34 cellular contexts compared by ENCODE assay signal in the genomic region with DNA sequence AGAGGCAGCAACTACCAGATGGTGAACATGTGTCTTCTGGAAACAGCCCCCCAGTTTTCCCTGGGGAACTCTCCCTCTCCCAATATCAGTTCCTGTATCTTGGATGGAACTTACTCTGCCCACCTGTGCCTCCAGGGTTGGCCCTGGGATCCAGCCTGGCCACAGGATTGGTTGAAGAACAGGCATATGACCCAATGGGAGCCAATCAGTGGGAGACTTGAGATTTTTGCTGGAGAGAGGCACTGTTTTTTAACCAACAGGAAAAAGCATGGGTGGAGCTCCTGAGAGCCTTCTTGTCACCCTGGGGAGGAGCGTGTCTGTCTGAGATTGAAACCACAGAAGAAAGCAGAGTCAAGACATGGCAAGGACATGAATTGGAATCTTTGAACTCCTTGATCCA. TPM values are rescaled to one million over a fixed set of nuclear protein-coding genes. Genes with fewer than 3 reads are reported as not detected.
DNase-seq lines count a peak whose midpoint lies in the region; ATAC-seq, FAIRE-seq and TF ChIP-seq lines count a peak whose summit lies in the region.
"Had no signal": no experiment of that assay in that cellular context is flagged by ENCODE, and none has a peak within 500 bp of the region (broad histone marks: within the 10 kb centered on the region; RNA-seq: fewer than 3 reads in every experiment).

No MANE protein-coding gene starts in this region.

- no peaks in the 10 kb centered on the region for H3K9me1 ChIP-seq in K562 (ENCODE audit: control insufficient read depth, insufficient read depth, low read length)

- H3K9me3 ChIP-seq in A549 (no peaks in the 10 kb centered on the region), K562 (replicated peaks; ENCODE audit: control insufficient read depth, insufficient read depth, low read depth, low read length) (no peaks in the 10 kb centered on the region; the same call in 1 of the 2 replicates), tibial nerve (no peaks in the 10 kb centered on the region), trophoblast cell (ENCODE audit: insufficient read depth, low read depth, low read length) (peaks cover 1% of the 10 kb centered on the region)
- H3K9me3 ChIP-seq: esophagus muscularis mucosa, mucosa of descending colon, testis, vagina had no signal

- no peak for FAIRE-seq in A549 (lab: Jason Lieb, UNC)
- FAIRE-seq in K562 (lab: Jason Lieb, UNC): no peak
- FAIRE-seq: bronchial epithelial cell, HTR-8/SVneo, keratinocyte, TTC549 had no signal

- POLR2A ChIA-PET in A549 (lab: Yijun Ruan, JAX): no interaction called here
- POLR2A ChIA-PET in K562 (lab: Yijun Ruan, JAX): interaction anchor here (0.6 to 1.3 kb wide), 3 partner anchors 10 to 112 kb away, joined by 3 to 6 read pairs (median 4); a partner anchor contains a TSS

- no peak overlapping the region for H2BK12ac ChIP-seq in trophoblast cell (ENCODE audit: low read length)

- H3K4ac ChIP-seq in trophoblast cell (ENCODE audit: low read depth, low read length): no peak overlapping the region

- H3K79me1 ChIP-seq in trophoblast cell (ENCODE audit: low read length): no peaks in the 10 kb centered on the region

- DNase-seq in A549 (ENCODE audit: low read depth in 1 of 2, low spot score in 1 of 2) (peak in 1 of 2 experiments; percentile 36), GM12865 (ENCODE audit: low read depth) (peak; percentile 16), NAMALWA (ENCODE audit: low spot score) (peak; percentile 36), K562 (ENCODE audit: extremely low read depth in 1 of 4, low spot score in 3 of 4) (peak in 1 of 4 experiments; percentile 14), cerebellar cortex (ENCODE audit: low spot score) (no peak), tibial nerve (ENCODE audit: low spot score in 2 of 2) (no peak), trophoblast cell (no peak), Ammon's horn (ENCODE audit: low spot score) (no peak)
- DNase-seq: activated CD4-positive, CD25-positive, alpha-beta regulatory T cell treated with anti-CD3 and anti-CD28 coated beads, Interleukin-2, amount 50 U/mL, for 72 hours; activated CD8-positive, alpha-beta memory T cell treated with anti-CD3 and anti-CD28 coated beads for 24 hours; activated T-cell treated with anti-CD3 and anti-CD28 coated beads, Interleukin-2, amount 50 U/mL, for 4 hours; Kasumi-1; mucosa of descending colon; NCI-H1048; NCI-H187 treated with DMSO at 0.1 percent for 48 hours; NCI-H345; NK-92 treated with Interleukin-12 subunit alpha and Interleukin-12 subunit beta, amount 100 ng/mL, for 24 hours; PC-9; right cardiac atrium; SHP77 treated with DMSO at 0.1 percent for 48 hours; stimulated activated CD4-positive, alpha-beta T cell treated with anti-CD3 and anti-CD28 coated beads, Interleukin-12 subunit alpha, Interleukin-12 subunit beta, amount 100 ng/mL, for 4 hours; stimulated activated CD4-positive, alpha-beta T cell treated with anti-CD3 and anti-CD28 coated beads, Interleukin-4, amount 100 ng/mL, for 4 hours; stimulated activated naive CD4-positive, alpha-beta T cell; T-helper 1 cell; testis had no signal

- no peak overlapping the region for H3K18ac ChIP-seq in trophoblast cell (ENCODE audit: low read length)

- H3K36me3 ChIP-seq in K562 (ENCODE audit: control insufficient read depth, insufficient read depth, low read length): no peaks in the 10 kb centered on the region
- no peaks in the 10 kb centered on the region for H3K36me3 ChIP-seq in tibial nerve
- no peaks in the 10 kb centered on the region for H3K36me3 ChIP-seq in trophoblast cell (ENCODE audit: control insufficient read depth in 1 of 2, insufficient read depth in 2 of 2, low read length in 2 of 2)
- H3K36me3 ChIP-seq: esophagus muscularis mucosa, vagina had no signal

- ATAC-seq in A549 (peak; percentile 26 to 55; a peak in 3 of 6 replicates), K562 (peak; percentile 47; the same call in 1 of the 3 replicates)
- ATAC-seq: activated T-cell treated with anti-CD3 and anti-CD28 coated beads, Interleukin-2, amount 50 U/mL, for 4 hours; mucosa of descending colon; right cardiac atrium had no signal

- H2AFZ ChIP-seq in K562 (ENCODE audit: low read depth, low read length) (no peak overlapping the region), trophoblast cell (ENCODE audit: insufficient read depth, low read length, poor library complexity) (no peak overlapping the region)
- H2AFZ ChIP-seq: PC-9 had no signal

- TF ChIP-seq RAD21 in A549 (conservative IDR thresholded peaks at IDR 0.05 in 1 of 2, IDR thresholded peaks at IDR 0.05 in 1 of 2): no peak
- TF ChIP-seq RAD21 in K562 (CRISPR knock-in tag; conservative IDR thresholded peaks at IDR 0.05 in 1 of 2, IDR thresholded peaks at IDR 0.05 in 1 of 2): no peak

- H3K9ac ChIP-seq in K562 (ENCODE audit: insufficient read depth in 1 of 2, low read depth in 2 of 2, low read length in 2 of 2) (no peak overlapping the region), trophoblast cell (ENCODE audit: low read length) (no peak overlapping the region)

- TF ChIP-seq POLR2A in A549 (IDR thresholded peaks at IDR 0.05; ENCODE audit: low read length): no peak
- TF ChIP-seq POLR2A in K562 (conservative IDR thresholded peaks at IDR 0.05): no peak
- no peak for TF ChIP-seq POLR2A in tibial nerve (IDR thresholded peaks at IDR 0.05)

- H2BK5ac ChIP-seq in trophoblast cell (ENCODE audit: low read depth, low read length, poor library complexity): no peak overlapping the region

- intact Hi-C loops in K562 (cut with micrococcal nuclease): no loop called here

- H4K12ac ChIP-seq in trophoblast cell (ENCODE audit: low read depth, low read length): no peak overlapping the region

- H3K79me2 ChIP-seq in K562 (ENCODE audit: control insufficient read depth, insufficient read depth, low read length): no peaks in the 10 kb centered on the region
- no peaks in the 10 kb centered on the region for H3K79me2 ChIP-seq in trophoblast cell (ENCODE audit: control insufficient read depth, insufficient read depth, low read length, poor library complexity)

- no TSS peak for BruUV-seq in K562 (replicated peaks; lab: Mats Ljungman, UMichigan)

- H3K27ac ChIP-seq in A549 (no peak overlapping the region), K562 (ENCODE audit: extremely low read depth, low read depth, low read length) (no peak overlapping the region), tibial nerve (no peak overlapping the region), trophoblast cell (ENCODE audit: low read depth, low read length) (no peak overlapping the region)
- H3K27ac ChIP-seq: C4-2B, coronary artery, esophagus muscularis mucosa, PC-9, testis, vagina had no signal

- no peak overlapping the region for H2BK120ac ChIP-seq in trophoblast cell (ENCODE audit: insufficient read depth, low read length, poor library complexity)

- H3K27me3 ChIP-seq in K562 (ENCODE audit: control insufficient read depth in 2 of 2, insufficient read depth in 2 of 2, low read length in 2 of 2) (peaks cover 0 to 13% of the 10 kb centered on the region in 2 experiments; a peak in 3 of 5 replicates), tibial nerve (no peaks in the 10 kb centered on the region), trophoblast cell (ENCODE audit: insufficient read depth, low read length) (no peaks in the 10 kb centered on the region)
- H3K27me3 ChIP-seq: testis, vagina had no signal

- no peak overlapping the region for H3K14ac ChIP-seq in trophoblast cell (ENCODE audit: low read length)

- H3K4me3 ChIP-seq in A549: no peak overlapping the region
- H3K4me3 ChIP-seq in GM12865 (ENCODE audit: low read depth, low read length): no peak overlapping the region
- no peak overlapping the region for H3K4me3 ChIP-seq in K562
- no peak overlapping the region for H3K4me3 ChIP-seq in tibial nerve
- no peak overlapping the region for H3K4me3 ChIP-seq in trophoblast cell (ENCODE audit: low read depth, low read length)
- H3K4me3 ChIP-seq: coronary artery, esophagus muscularis mucosa, mucosa of descending colon, PC-9, testis, vagina had no signal

- no peaks in the 10 kb centered on the region for H4K20me1 ChIP-seq in K562 (replicated peaks; ENCODE audit: control insufficient read depth, insufficient read depth, low read length)

- no peak overlapping the region for H3K23ac ChIP-seq in trophoblast cell (ENCODE audit: low read length)

- WGBS in A549 (ENCODE audit: missing lambda C conversion rate): 35% methylated on average over 1 of the region's 1 CpG
- WGBS in K562 (ENCODE audit: insufficient coverage, low coverage, missing lambda C conversion rate): 0% methylated on average over 1 of the region's 1 CpG
- 69 to 89% methylated on average over 1 of the region's 1 CpG for whole genome bisulfite sequencing in tibial nerve, 2 donors
- no CpG with 5 or more reads among the region's 1 CpG for WGBS in trophoblast cell (ENCODE audit: extremely low coverage, insufficient coverage, insufficient read length)

- H2AK5ac ChIP-seq in trophoblast cell (ENCODE audit: low read length): no peak overlapping the region

- H3K4me2 ChIP-seq in A549 (no peak overlapping the region), K562 (ENCODE audit: insufficient read depth, low read length) (no peak overlapping the region), trophoblast cell (ENCODE audit: low read length) (no peak overlapping the region)
- H3K4me2 ChIP-seq: PC-9 had no signal

- TF ChIP-seq EP300 in A549 (IDR thresholded peaks at IDR 0.05): no peak
- TF ChIP-seq EP300 in K562 (IDR thresholded peaks at IDR 0.05; ENCODE audit: low read length): no peak
- TF ChIP-seq EP300 in tibial nerve (IDR thresholded peaks at IDR 0.05): no peak

- no peak overlapping the region for H4K91ac ChIP-seq in trophoblast cell (ENCODE audit: low read depth, low read length)

- in situ Hi-C loops in K562 (cut with MboI): no loop called here

- H3K4me1 ChIP-seq in A549 (no peaks in the 10 kb centered on the region), K562 (replicated peaks in 1 of 2; ENCODE audit: control insufficient read depth in 2 of 2, insufficient read depth in 2 of 2, low read length in 2 of 2) (no peaks in the 10 kb centered on the region; a peak in 1 of 5 replicates), tibial nerve (no peaks in the 10 kb centered on the region), trophoblast cell (ENCODE audit: control insufficient read depth in 1 of 2, insufficient read depth in 2 of 2, low read length in 2 of 2) (no peaks in the 10 kb centered on the region)
- H3K4me1 ChIP-seq: esophagus muscularis mucosa, testis, vagina had no signal

- TF ChIP-seq CTCF in A549 (IDR thresholded peaks at IDR 0.05) (no peak), GM12865 (IDR thresholded peaks at IDR 0.05; ENCODE audit: insufficient read depth, low read depth, low read length, missing control alignments) (no peak), K562 (IDR thresholded peaks at IDR 0.05 in 2 of 3, conservative IDR thresholded peaks at IDR 0.05 in 1 of 3; ENCODE audit: insufficient read depth in 2 of 3, low read depth in 1 of 3, low read length in 3 of 3) (no peak), tibial nerve (IDR thresholded peaks at IDR 0.05) (no peak)

- CTCF ChIA-PET in A549 (lab: Yijun Ruan, JAX) (interaction anchor here (1.0 to 2.6 kb wide), 5 partner anchors 11 to 49 kb away, joined by 3 to 11 read pairs (median 3); no protein-coding TSS in a partner anchor), K562 (lab: Yijun Ruan, JAX; ENCODE audit: low intra/inter-chr PET ratio) (no interaction called here)

- H4K8ac ChIP-seq in trophoblast cell (ENCODE audit: low read depth, low read length): no peak overlapping the region

RNA-seq across cellular contexts. Expression of a gene that starts 33.6 kb away (rescaled TPM):
- 948 and 1,287 TPM in 2 replicates for polyA plus RNA-seq in A549 (2011; rRNA removed)
- 2,005 and 2,029 TPM in 2 replicates for polyA plus RNA-seq in A549 (2012; cell fraction: cytosol; rRNA removed)
- polyA plus RNA-seq in A549 (2012; cell fraction: nucleus; rRNA removed): 3,876 and 3,914 TPM in 2 replicates
- 709 to 768 TPM (median 759 TPM) in 3 replicates for polyA plus RNA-seq in A549 (2017; fragmentation: RNase III; extraction: RNeasy Plus Mini Kit Qiagen cat#74134 plus additional on column Dnase treatment)
- polyA minus RNA-seq in A549 (2011; rRNA and poly(A)+ RNA removed): 209 and 257 TPM in 2 replicates
- 82.0 and 133 TPM in 2 replicates for total RNA-seq in K562 (2011; cell fraction: chromatin; rRNA removed; ENCODE audit: low replicate concordance)
- total RNA-seq in K562 (2011; cell fraction: nucleolus; rRNA removed): 297 and 320 TPM in 2 replicates
- total RNA-seq in K562 (2011; cell fraction: nucleoplasm; rRNA removed): 251 and 255 TPM in 2 replicates
- total RNA-seq in K562 (2014; rRNA removed): 931 and 1,004 TPM in 2 replicates
- 412 and 414 TPM in 2 replicates for total RNA-seq in K562 (2014; rRNA removed; fragmentation: Illumina TruSeq; extraction: Trizol)
- 602 and 624 TPM in 2 replicates for total RNA-seq in K562 (2015; rRNA removed; fragmentation: Illumina TruSeq; extraction: Trizol)
- 597 and 695 TPM in 2 replicates for total RNA-seq in K562 (2021)
- polyA plus RNA-seq in K562 (2011; rRNA removed): 767 and 895 TPM in 2 replicates
- polyA plus RNA-seq in K562 (2011; cell fraction: cytosol; rRNA removed): 2,103 and 2,986 TPM in 2 replicates
- 1,412 and 1,636 TPM in 2 replicates for polyA plus RNA-seq in K562 (2011; cell fraction: nucleus; rRNA removed)
- polyA plus RNA-seq in K562 (2012): 684 and 920 TPM in 2 replicates
- 978 and 1,143 TPM in 2 replicates for polyA plus RNA-seq in K562 (2014; fragmentation: Illumina TruSeq; extraction: Trizol)
- 1,000 to 10,000 TPM; 3,092 to 4,142 TPM for polyA plus RNA-seq in K562 (2014; fragmentation: Nextera tagmentation; extraction: Ambion mirVana)
- polyA plus RNA-seq in K562 (2014; rRNA removed): 1,391 and 1,423 TPM in 2 replicates
- 235 and 279 TPM in 2 replicates for polyA minus RNA-seq in K562 (2011; rRNA and poly(A)+ RNA removed)
- 175 and 210 TPM in 2 replicates for polyA minus RNA-seq in K562 (2011; cell fraction: cytosol; rRNA and poly(A)+ RNA removed)
- polyA minus RNA-seq in K562 (2011; cell fraction: nucleus; rRNA and poly(A)+ RNA removed): 147 and 169 TPM in 2 replicates
- 100 to 1,000 TPM; 458 to 661 (median 570) TPM for total RNA-seq in tibial nerve
- 832 and 878 TPM in 2 replicates for polyA plus RNA-seq in trophoblast cell (2013)

RNA-seq across cellular contexts. Expression of a gene that starts 35.3 kb away (rescaled TPM):
- polyA plus RNA-seq in A549 (2011; rRNA removed): 0.44 and 0.72 TPM in 2 replicates
- polyA plus RNA-seq in A549 (2012; cell fraction: cytosol; rRNA removed): 1.0 TPM in 2 replicates
- polyA plus RNA-seq in A549 (2012; cell fraction: nucleus; rRNA removed): 1.4 and 2.4 TPM in 2 replicates
- polyA plus RNA-seq in A549 (2017; fragmentation: RNase III; extraction: RNeasy Plus Mini Kit Qiagen cat#74134 plus additional on column Dnase treatment): 1.0 to 1.9 TPM (median 1.4 TPM) in 3 replicates
- polyA minus RNA-seq in A549 (2011; rRNA and poly(A)+ RNA removed): 0.91 and 1.8 TPM in 2 replicates
- total RNA-seq in K562 (2011; cell fraction: chromatin; rRNA removed; ENCODE audit: low replicate concordance): not detected in 2 replicates
- not detected in 2 replicates for total RNA-seq in K562 (2011; cell fraction: nucleolus; rRNA removed)
- total RNA-seq in K562 (2011; cell fraction: nucleoplasm; rRNA removed): not detected in 2 replicates
- not detected in 2 replicates for total RNA-seq in K562 (2014; rRNA removed)
- not detected in 2 replicates for total RNA-seq in K562 (2014; rRNA removed; fragmentation: Illumina TruSeq; extraction: Trizol)
- not detected in 2 replicates for total RNA-seq in K562 (2015; rRNA removed; fragmentation: Illumina TruSeq; extraction: Trizol)
- total RNA-seq in K562 (2021): 0.16 TPM in 2 replicates
- polyA plus RNA-seq in K562 (2011; rRNA removed): 0.04 TPM in 1 of 2 replicates, not detected in the other
- 0.03 TPM in 1 of 2 replicates, not detected in the other for polyA plus RNA-seq in K562 (2011; cell fraction: cytosol; rRNA removed)
- polyA plus RNA-seq in K562 (2011; cell fraction: nucleus; rRNA removed): 0.04 and 0.06 TPM in 2 replicates
- 0.04 TPM in 1 of 2 replicates, not detected in the other for polyA plus RNA-seq in K562 (2012)
- polyA plus RNA-seq in K562 (2014; fragmentation: Illumina TruSeq; extraction: Trizol): not detected in 2 replicates
- polyA plus RNA-seq in K562 (2014; fragmentation: Nextera tagmentation; extraction: Ambion mirVana): not detected
- polyA plus RNA-seq in K562 (2014; rRNA removed): not detected in 2 replicates
- 0.33 TPM in 1 of 2 replicates, not detected in the other for polyA minus RNA-seq in K562 (2011; rRNA and poly(A)+ RNA removed)
- not detected in 2 replicates for polyA minus RNA-seq in K562 (2011; cell fraction: cytosol; rRNA and poly(A)+ RNA removed)
- not detected in 2 replicates for polyA minus RNA-seq in K562 (2011; cell fraction: nucleus; rRNA and poly(A)+ RNA removed)
- 1 to 10 TPM in 1 of 4 donors, under 1 TPM in 2, not detected in 1; 0.22 to 1.2 (median 0.59) TPM for total RNA-seq in tibial nerve
- polyA plus RNA-seq in trophoblast cell (2013): 6.1 and 6.8 TPM in 2 replicates
- total RNA-seq: bronchial epithelial cell had no signal
- polyA plus RNA-seq: AG04450, keratinocyte had no signal

RNA-seq across cellular contexts. Expression of a gene that starts 41.9 kb away (rescaled TPM):
- polyA plus RNA-seq in A549 (2011; rRNA removed) (97.9 and 114 TPM in 2 replicates), A549 (2017; fragmentation: RNase III; extraction: RNeasy Plus Mini Kit Qiagen cat#74134 plus additional on column Dnase treatment) (70.9 to 81.9 TPM (median 72.3 TPM) in 3 replicates), K562 (2011; rRNA removed) (53.5 and 85.7 TPM in 2 replicates), K562 (2014; fragmentation: Illumina TruSeq; extraction: Trizol) (59.8 and 64.9 TPM in 2 replicates), K562 (2014; fragmentation: Nextera tagmentation; extraction: Ambion mirVana) (100 to 1,000 TPM; 354 TPM), K562 (2014; rRNA removed) (60.6 and 73.3 TPM in 2 replicates)
- 24.2 and 27.2 TPM in 2 replicates for polyA plus RNA-seq in A549 (2012; cell fraction: cytosol; rRNA removed)
- polyA plus RNA-seq in A549 (2012; cell fraction: nucleus; rRNA removed): 6.6 and 9.9 TPM in 2 replicates
- polyA minus RNA-seq in A549 (2011; rRNA and poly(A)+ RNA removed): 11.1 and 12.6 TPM in 2 replicates
- 11.4 and 14.2 TPM in 2 replicates for total RNA-seq in K562 (2011; cell fraction: chromatin; rRNA removed; ENCODE audit: low replicate concordance)
- total RNA-seq in K562 (2011; cell fraction: nucleolus; rRNA removed): 14.3 and 14.8 TPM in 2 replicates
- total RNA-seq in K562 (2011; cell fraction: nucleoplasm; rRNA removed): 17.2 and 23.1 TPM in 2 replicates
- total RNA-seq in K562 (2014; rRNA removed) (37.3 and 38.8 TPM in 2 replicates), K562 (2014; rRNA removed; fragmentation: Illumina TruSeq; extraction: Trizol) (78.4 and 80.9 TPM in 2 replicates), K562 (2015; rRNA removed; fragmentation: Illumina TruSeq; extraction: Trizol) (56.3 and 65.4 TPM in 2 replicates), K562 (2021) (53.2 and 55.3 TPM in 2 replicates), tibial nerve (10 to 100 TPM in 1 of 4 donors, 1 to 10 TPM in 3; 2.4 to 17.0 (median 7.0) TPM)
- polyA plus RNA-seq in K562 (2011; cell fraction: cytosol; rRNA removed): 12.9 and 27.2 TPM in 2 replicates
- polyA plus RNA-seq in K562 (2011; cell fraction: nucleus; rRNA removed): 10.3 and 16.9 TPM in 2 replicates
- polyA plus RNA-seq in K562 (2012): 28.3 and 77.9 TPM in 2 replicates
- polyA minus RNA-seq in K562 (2011; rRNA and poly(A)+ RNA removed): 27.3 and 27.5 TPM in 2 replicates
- polyA minus RNA-seq in K562 (2011; cell fraction: cytosol; rRNA and poly(A)+ RNA removed): 16.0 and 19.2 TPM in 2 replicates
- 5.7 and 13.3 TPM in 2 replicates for polyA minus RNA-seq in K562 (2011; cell fraction: nucleus; rRNA and poly(A)+ RNA removed)
- 63.0 and 63.9 TPM in 2 replicates for polyA plus RNA-seq in trophoblast cell (2013)

RNA-seq across cellular contexts. Expression of a gene that starts 42.0 kb away (rescaled TPM):
- polyA plus RNA-seq in A549 (2011; rRNA removed) (39.9 and 40.6 TPM in 2 replicates), A549 (2017; fragmentation: RNase III; extraction: RNeasy Plus Mini Kit Qiagen cat#74134 plus additional on column Dnase treatment) (19.7 to 22.5 TPM (median 20.6 TPM) in 3 replicates), K562 (2011; rRNA removed) (30.1 and 38.9 TPM in 2 replicates), K562 (2014; fragmentation: Illumina TruSeq; extraction: Trizol) (29.7 and 38.9 TPM in 2 replicates), K562 (2014; fragmentation: Nextera tagmentation; extraction: Ambion mirVana) (10 to 100 TPM in 1 of 2 experiments, 1 to 10 TPM in 1; 5.8 to 14.3 TPM), K562 (2014; rRNA removed) (24.0 and 24.2 TPM in 2 replicates)
- 12.8 and 14.0 TPM in 2 replicates for polyA plus RNA-seq in A549 (2012; cell fraction: cytosol; rRNA removed)
- polyA plus RNA-seq in A549 (2012; cell fraction: nucleus; rRNA removed): 8.3 and 10.1 TPM in 2 replicates
- 12.8 and 15.3 TPM in 2 replicates for polyA minus RNA-seq in A549 (2011; rRNA and poly(A)+ RNA removed)
- total RNA-seq in K562 (2011; cell fraction: chromatin; rRNA removed; ENCODE audit: low replicate concordance): 17.9 and 20.6 TPM in 2 replicates
- 14.3 and 15.7 TPM in 2 replicates for total RNA-seq in K562 (2011; cell fraction: nucleolus; rRNA removed)
- 22.1 and 34.4 TPM in 2 replicates for total RNA-seq in K562 (2011; cell fraction: nucleoplasm; rRNA removed)
- total RNA-seq in K562 (2014; rRNA removed) (22.2 and 29.0 TPM in 2 replicates), K562 (2014; rRNA removed; fragmentation: Illumina TruSeq; extraction: Trizol) (28.2 and 29.5 TPM in 2 replicates), K562 (2015; rRNA removed; fragmentation: Illumina TruSeq; extraction: Trizol) (27.1 and 29.0 TPM in 2 replicates), K562 (2021) (52.6 and 53.6 TPM in 2 replicates), tibial nerve (10 to 100 TPM; 21.0 to 37.3 (median 29.2) TPM)
- 18.8 and 22.9 TPM in 2 replicates for polyA plus RNA-seq in K562 (2011; cell fraction: cytosol; rRNA removed)
- polyA plus RNA-seq in K562 (2011; cell fraction: nucleus; rRNA removed): 21.7 and 29.0 TPM in 2 replicates
- polyA plus RNA-seq in K562 (2012): 18.9 and 20.0 TPM in 2 replicates
- polyA minus RNA-seq in K562 (2011; rRNA and poly(A)+ RNA removed): 27.7 and 28.0 TPM in 2 replicates
- polyA minus RNA-seq in K562 (2011; cell fraction: cytosol; rRNA and poly(A)+ RNA removed): 11.5 and 11.9 TPM in 2 replicates
- 7.8 and 10.0 TPM in 2 replicates for polyA minus RNA-seq in K562 (2011; cell fraction: nucleus; rRNA and poly(A)+ RNA removed)
- polyA plus RNA-seq in trophoblast cell (2013): 18.2 and 18.5 TPM in 2 replicates

Comparison
In these comparisons a context has a peak if more than half of its experiments do, and no peak if none do; other contexts are left out.
1. DNase-seq: peak in GM12865 (single experiment) and NAMALWA (single experiment); none in cerebellar cortex (single experiment), tibial nerve (0 of 2), trophoblast cell (0 of 2) and Ammon's horn (single experiment).